ENCODE assay signal across 8 cellular contexts in genomic region chr16:85369741-85370528, GRCh38.
DNase-seq lines count a peak whose midpoint lies in the region; ATAC-seq and TF ChIP-seq lines count a peak whose summit lies in the region.

No MANE protein-coding gene starts in this region.

- intact Hi-C loops in Caco-2 (cut with micrococcal nuclease; ENCODE audit: unreplicated experiment) = loop anchor here (2.0 kb wide), 2 partner anchors 21 to 241 kb away; no protein-coding TSS in a partner anchor

- no peak overlapping the region for H3K4me3 ChIP-seq in Caco-2 (ENCODE audit: low read depth, low read length)
- H3K4me3 ChIP-seq in muscle layer of colon (ENCODE audit: low read depth in 1 of 2, low read length in 2 of 2) = peak overlapping the region in 1 of 2 donors; percentile 46
- peak overlapping the region in 1 of 2 donors; percentile 71 for H3K4me3 ChIP-seq in stomach smooth muscle (ENCODE audit: low read length in 2 of 2)

- POLR2A ChIA-PET in Caco-2 (lab: Charles Lee) = no interaction called here
- POLR2A ChIA-PET in activated CD4-positive, alpha-beta T cell treated with anti-CD3 and anti-CD28 coated beads, Interleukin-2, amount 10 ng/mL, durations not matched to agents 7 days and 5 days (lab: Charles Lee) = no interaction called here

- H3K27me3 ChIP-seq in Caco-2 (replicated peaks; ENCODE audit: control insufficient read depth, insufficient read depth, low read length) (no peaks in the 10 kb centered on the region), muscle layer of colon (ENCODE audit: control insufficient read depth in 1 of 2, insufficient read depth in 2 of 2, low read length in 2 of 2) (no peaks in the 10 kb centered on the region), stomach smooth muscle (ENCODE audit: control insufficient read depth in 1 of 2, insufficient read depth in 2 of 2, low read length in 2 of 2) (no peaks in the 10 kb centered on the region)

- BruUV-seq in Caco-2 (replicated peaks; lab: Mats Ljungman, UMichigan) = no TSS peak

- CTCF ChIA-PET in Caco-2 (lab: Charles Lee) = interaction anchor here (0.9 to 1.4 kb wide), 2 partner anchors 28 to 246 kb away, joined by 3 to 6 read pairs; no protein-coding TSS in a partner anchor
- CTCF ChIA-PET in activated CD4-positive, alpha-beta T cell treated with anti-CD3 and anti-CD28 coated beads, Interleukin-2, amount 10 ng/mL, durations not matched to agents 7 days and 5 days (lab: Charles Lee) = no interaction called here

- peak; percentile 66 to 83 for DNase-seq in Caco-2
- peak; percentile 94 for DNase-seq in HuH-7.5 (ENCODE audit: low spot score)
- peak; percentile 51 for DNase-seq in activated CD4-positive, alpha-beta T cell treated with anti-CD3 and anti-CD28 coated beads, Interleukin-2, amount 10 ng/mL, durations not matched to agents 7 days and 5 days
- DNase-seq in effector CD4-positive, alpha-beta T cell = peak; percentile 23

- H3K9me3 ChIP-seq in Caco-2 (no peaks in the 10 kb centered on the region), muscle layer of colon (ENCODE audit: low read length) (no peaks in the 10 kb centered on the region), stomach smooth muscle (ENCODE audit: control insufficient read depth in 2 of 2, low read length in 2 of 2) (no peaks in the 10 kb centered on the region)

- no peaks in the 10 kb centered on the region for H3K4me1 Mint-ChIP-seq in Caco-2 (ENCODE audit: low read depth, unreplicated experiment)
- peaks cover 10% of the 10 kb centered on the region for H3K4me1 Mint-ChIP-seq in activated CD4-positive, alpha-beta T cell treated with anti-CD3 and anti-CD28 coated beads, Interleukin-2, amount 10 ng/mL, durations not matched to agents 7 days and 5 days

- H3K36me3 Mint-ChIP-seq in Caco-2 (ENCODE audit: insufficient read depth, unreplicated experiment) = no peaks in the 10 kb centered on the region
- H3K36me3 Mint-ChIP-seq in activated CD4-positive, alpha-beta T cell treated with anti-CD3 and anti-CD28 coated beads, Interleukin-2, amount 10 ng/mL, durations not matched to agents 7 days and 5 days (ENCODE audit: low read depth) = no peaks in the 10 kb centered on the region

- no peak overlapping the region for H3K27ac Mint-ChIP-seq in Caco-2 (ENCODE audit: unreplicated experiment)
- no peak overlapping the region for H3K27ac Mint-ChIP-seq in activated CD4-positive, alpha-beta T cell treated with anti-CD3 and anti-CD28 coated beads, Interleukin-2, amount 10 ng/mL, durations not matched to agents 7 days and 5 days

- H3K27ac ChIP-seq in muscle layer of colon (ENCODE audit: low read depth, low read length) = peak overlapping the region; percentile 79
- peak overlapping the region; percentile 73 for H3K27ac ChIP-seq in stomach smooth muscle (ENCODE audit: low read length)

- H3K9ac ChIP-seq in muscle layer of colon (ENCODE audit: low read length) = peak overlapping the region; percentile 7
- peak overlapping the region in 1 of 2 donors; percentile 71 for H3K9ac ChIP-seq in stomach smooth muscle (ENCODE audit: low read length in 2 of 2)

- H3K4me1 ChIP-seq in Caco-2 (peaks cover 13% of the 10 kb centered on the region), muscle layer of colon (ENCODE audit: insufficient read depth, low read length) (peaks cover 69% of the 10 kb centered on the region), stomach smooth muscle (ENCODE audit: control insufficient read depth, insufficient read depth, low read length) (peaks cover 82% of the 10 kb centered on the region)

- ATAC-seq in GM21723 (IDR thresholded peaks at IDR 0.05; ENCODE audit: unreplicated experiment) = no peak
- ATAC-seq in HG02763 (IDR thresholded peaks at IDR 0.05; ENCODE audit: unreplicated experiment) = no peak

- H3K36me3 ChIP-seq in Caco-2 (ENCODE audit: control insufficient read depth, insufficient read depth, low read length) (no peaks in the 10 kb centered on the region), muscle layer of colon (ENCODE audit: insufficient read depth, low read length) (no peaks in the 10 kb centered on the region), stomach smooth muscle (ENCODE audit: control insufficient read depth in 2 of 2, insufficient read depth in 2 of 2, low read length in 2 of 2) (no peaks in the 10 kb centered on the region)

- no peaks in the 10 kb centered on the region for H3K27me3 Mint-ChIP-seq in Caco-2 (ENCODE audit: insufficient read depth, unreplicated experiment)
- H3K27me3 Mint-ChIP-seq in activated CD4-positive, alpha-beta T cell treated with anti-CD3 and anti-CD28 coated beads, Interleukin-2, amount 10 ng/mL, durations not matched to agents 7 days and 5 days = no peaks in the 10 kb centered on the region

- no peak overlapping the region for H3K4me3 Mint-ChIP-seq in Caco-2 (ENCODE audit: unreplicated experiment)
- no peak overlapping the region for H3K4me3 Mint-ChIP-seq in activated CD4-positive, alpha-beta T cell treated with anti-CD3 and anti-CD28 coated beads, Interleukin-2, amount 10 ng/mL, durations not matched to agents 7 days and 5 days

- H3K9me3 Mint-ChIP-seq in Caco-2 (ENCODE audit: unreplicated experiment) = no peaks in the 10 kb centered on the region
- H3K9me3 Mint-ChIP-seq in activated CD4-positive, alpha-beta T cell treated with anti-CD3 and anti-CD28 coated beads, Interleukin-2, amount 10 ng/mL, durations not matched to agents 7 days and 5 days = no peaks in the 10 kb centered on the region

- peak; percentile 91 for TF ChIP-seq CTCF in Caco-2 (IDR thresholded peaks at IDR 0.05; ENCODE audit: insufficient read depth in 1 of 2, low read depth in 1 of 2, low read length in 1 of 2, severe bottlenecking in 1 of 2, unreplicated experiment in 1 of 2)

Comparison
In these comparisons a context has a peak if more than half of its experiments do, and no peak if none do; other contexts are left out.
1. DNase-seq: peak in every context shown above with its lines; median percentile 94 in HuH-7.5; 74 in Caco-2; 51 in activated CD4-positive, alpha-beta T cell treated with anti-CD3 and anti-CD28 coated beads, Interleukin-2, amount 10 ng/mL, durations not matched to agents 7 days and 5 days; 23 in effector CD4-positive, alpha-beta T cell.